1 cellular context compared by ENCODE assay signal in the genomic region with DNA sequence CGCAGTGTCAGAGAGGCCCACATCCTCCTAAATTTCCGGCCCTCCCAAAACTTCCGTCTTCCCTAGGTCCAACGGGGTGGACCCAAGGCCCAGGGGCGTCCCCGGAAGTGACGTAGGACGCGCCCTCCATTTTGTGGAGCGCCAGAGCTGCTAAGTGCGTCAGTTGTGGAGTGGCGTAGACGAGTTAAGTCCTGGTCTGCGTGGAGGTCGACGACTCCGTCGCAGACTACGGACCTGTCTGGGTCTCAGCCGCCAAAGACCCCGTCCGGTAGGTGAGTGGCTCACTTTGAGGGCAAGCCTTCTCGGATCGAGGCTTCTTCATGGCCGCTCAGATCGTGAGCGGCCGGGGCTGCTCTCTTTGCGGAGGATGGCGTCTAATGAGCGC.
TF ChIP-seq lines count a peak whose summit lies in the region.

A gene (plus strand): TSS at position 159 of the 385 bp plus-strand sequence. CDS start 1,015 bp downstream, outside the sequence.

TF ChIP-seq in HEK293, 187 proteins besides CTCF, POLR2A, EP300 and RAD21 (continued from another document and continues in another):
- TF ChIP-seq, protein P1, sequence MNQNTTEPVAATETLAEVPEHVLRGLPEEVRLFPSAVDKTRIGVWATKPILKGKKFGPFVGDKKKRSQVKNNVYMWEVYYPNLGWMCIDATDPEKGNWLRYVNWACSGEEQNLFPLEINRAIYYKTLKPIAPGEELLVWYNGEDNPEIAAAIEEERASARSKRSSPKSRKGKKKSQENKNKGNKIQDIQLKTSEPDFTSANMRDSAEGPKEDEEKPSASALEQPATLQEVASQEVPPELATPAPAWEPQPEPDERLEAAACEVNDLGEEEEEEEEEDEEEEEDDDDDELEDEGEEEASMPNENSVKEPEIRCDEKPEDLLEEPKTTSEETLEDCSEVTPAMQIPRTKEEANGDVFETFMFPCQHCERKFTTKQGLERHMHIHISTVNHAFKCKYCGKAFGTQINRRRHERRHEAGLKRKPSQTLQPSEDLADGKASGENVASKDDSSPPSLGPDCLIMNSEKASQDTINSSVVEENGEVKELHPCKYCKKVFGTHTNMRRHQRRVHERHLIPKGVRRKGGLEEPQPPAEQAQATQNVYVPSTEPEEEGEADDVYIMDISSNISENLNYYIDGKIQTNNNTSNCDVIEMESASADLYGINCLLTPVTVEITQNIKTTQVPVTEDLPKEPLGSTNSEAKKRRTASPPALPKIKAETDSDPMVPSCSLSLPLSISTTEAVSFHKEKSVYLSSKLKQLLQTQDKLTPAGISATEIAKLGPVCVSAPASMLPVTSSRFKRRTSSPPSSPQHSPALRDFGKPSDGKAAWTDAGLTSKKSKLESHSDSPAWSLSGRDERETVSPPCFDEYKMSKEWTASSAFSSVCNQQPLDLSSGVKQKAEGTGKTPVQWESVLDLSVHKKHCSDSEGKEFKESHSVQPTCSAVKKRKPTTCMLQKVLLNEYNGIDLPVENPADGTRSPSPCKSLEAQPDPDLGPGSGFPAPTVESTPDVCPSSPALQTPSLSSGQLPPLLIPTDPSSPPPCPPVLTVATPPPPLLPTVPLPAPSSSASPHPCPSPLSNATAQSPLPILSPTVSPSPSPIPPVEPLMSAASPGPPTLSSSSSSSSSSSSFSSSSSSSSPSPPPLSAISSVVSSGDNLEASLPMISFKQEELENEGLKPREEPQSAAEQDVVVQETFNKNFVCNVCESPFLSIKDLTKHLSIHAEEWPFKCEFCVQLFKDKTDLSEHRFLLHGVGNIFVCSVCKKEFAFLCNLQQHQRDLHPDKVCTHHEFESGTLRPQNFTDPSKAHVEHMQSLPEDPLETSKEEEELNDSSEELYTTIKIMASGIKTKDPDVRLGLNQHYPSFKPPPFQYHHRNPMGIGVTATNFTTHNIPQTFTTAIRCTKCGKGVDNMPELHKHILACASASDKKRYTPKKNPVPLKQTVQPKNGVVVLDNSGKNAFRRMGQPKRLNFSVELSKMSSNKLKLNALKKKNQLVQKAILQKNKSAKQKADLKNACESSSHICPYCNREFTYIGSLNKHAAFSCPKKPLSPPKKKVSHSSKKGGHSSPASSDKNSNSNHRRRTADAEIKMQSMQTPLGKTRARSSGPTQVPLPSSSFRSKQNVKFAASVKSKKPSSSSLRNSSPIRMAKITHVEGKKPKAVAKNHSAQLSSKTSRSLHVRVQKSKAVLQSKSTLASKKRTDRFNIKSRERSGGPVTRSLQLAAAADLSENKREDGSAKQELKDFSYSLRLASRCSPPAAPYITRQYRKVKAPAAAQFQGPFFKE (tag by site-specific recombination; IDR thresholded peaks at IDR 0.05; ENCODE audit: borderline replicate concordance) = no peak
- TF ChIP-seq KLF7 (tag by site-specific recombination; IDR thresholded peaks at IDR 0.05; ENCODE audit: borderline replicate concordance) = peak; percentile 18; the same call in 1 of the 2 replicates
- TF ChIP-seq, protein P2, sequence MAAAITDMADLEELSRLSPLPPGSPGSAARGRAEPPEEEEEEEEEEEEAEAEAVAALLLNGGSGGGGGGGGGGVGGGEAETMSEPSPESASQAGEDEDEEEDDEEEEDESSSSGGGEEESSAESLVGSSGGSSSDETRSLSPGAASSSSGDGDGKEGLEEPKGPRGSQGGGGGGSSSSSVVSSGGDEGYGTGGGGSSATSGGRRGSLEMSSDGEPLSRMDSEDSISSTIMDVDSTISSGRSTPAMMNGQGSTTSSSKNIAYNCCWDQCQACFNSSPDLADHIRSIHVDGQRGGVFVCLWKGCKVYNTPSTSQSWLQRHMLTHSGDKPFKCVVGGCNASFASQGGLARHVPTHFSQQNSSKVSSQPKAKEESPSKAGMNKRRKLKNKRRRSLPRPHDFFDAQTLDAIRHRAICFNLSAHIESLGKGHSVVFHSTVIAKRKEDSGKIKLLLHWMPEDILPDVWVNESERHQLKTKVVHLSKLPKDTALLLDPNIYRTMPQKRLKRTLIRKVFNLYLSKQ (tag by site-specific recombination; IDR thresholded peaks at IDR 0.05; ENCODE audit: borderline replicate concordance) = no peak
- TF ChIP-seq MZF1 (tag by site-specific recombination; IDR thresholded peaks at IDR 0.05; ENCODE audit: borderline replicate concordance) = no peak
- TF ChIP-seq ZNF202 (tag by site-specific recombination; IDR thresholded peaks at IDR 0.05; ENCODE audit: borderline replicate concordance) = no peak
- TF ChIP-seq, protein P3, sequence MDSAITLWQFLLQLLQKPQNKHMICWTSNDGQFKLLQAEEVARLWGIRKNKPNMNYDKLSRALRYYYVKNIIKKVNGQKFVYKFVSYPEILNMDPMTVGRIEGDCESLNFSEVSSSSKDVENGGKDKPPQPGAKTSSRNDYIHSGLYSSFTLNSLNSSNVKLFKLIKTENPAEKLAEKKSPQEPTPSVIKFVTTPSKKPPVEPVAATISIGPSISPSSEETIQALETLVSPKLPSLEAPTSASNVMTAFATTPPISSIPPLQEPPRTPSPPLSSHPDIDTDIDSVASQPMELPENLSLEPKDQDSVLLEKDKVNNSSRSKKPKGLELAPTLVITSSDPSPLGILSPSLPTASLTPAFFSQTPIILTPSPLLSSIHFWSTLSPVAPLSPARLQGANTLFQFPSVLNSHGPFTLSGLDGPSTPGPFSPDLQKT (IDR thresholded peaks at IDR 0.05; ENCODE audit: borderline replicate concordance, low read depth, low read length) = 0 out of 2 replicates have a peak, but pooled peaks have one; percentile 33
- no peak for TF ChIP-seq ZNF37A (tag by site-specific recombination; IDR thresholded peaks at IDR 0.05)
- TF ChIP-seq SP3 (tag by site-specific recombination; IDR thresholded peaks at IDR 0.05) = peak; percentile 80
- TF ChIP-seq KLF10 (tag by site-specific recombination; IDR thresholded peaks at IDR 0.05) = no peak
- TF ChIP-seq IKZF3 (tag by site-specific recombination; IDR thresholded peaks at IDR 0.05) = peak; percentile 95
- TF ChIP-seq ZNF621 (tag by site-specific recombination; IDR thresholded peaks at IDR 0.05) = no peak
- TF ChIP-seq, protein P4, sequence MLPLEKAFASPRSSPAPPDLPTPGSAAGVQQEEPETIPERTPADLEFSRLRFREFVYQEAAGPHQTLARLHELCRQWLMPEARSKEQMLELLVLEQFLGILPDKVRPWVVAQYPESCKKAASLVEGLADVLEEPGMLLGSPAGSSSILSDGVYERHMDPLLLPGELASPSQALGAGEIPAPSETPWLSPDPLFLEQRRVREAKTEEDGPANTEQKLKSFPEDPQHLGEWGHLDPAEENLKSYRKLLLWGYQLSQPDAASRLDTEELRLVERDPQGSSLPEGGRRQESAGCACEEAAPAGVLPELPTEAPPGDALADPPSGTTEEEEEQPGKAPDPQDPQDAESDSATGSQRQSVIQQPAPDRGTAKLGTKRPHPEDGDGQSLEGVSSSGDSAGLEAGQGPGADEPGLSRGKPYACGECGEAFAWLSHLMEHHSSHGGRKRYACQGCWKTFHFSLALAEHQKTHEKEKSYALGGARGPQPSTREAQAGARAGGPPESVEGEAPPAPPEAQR (tag by site-specific recombination; IDR thresholded peaks at IDR 0.05) = no peak
- TF ChIP-seq, protein P5, sequence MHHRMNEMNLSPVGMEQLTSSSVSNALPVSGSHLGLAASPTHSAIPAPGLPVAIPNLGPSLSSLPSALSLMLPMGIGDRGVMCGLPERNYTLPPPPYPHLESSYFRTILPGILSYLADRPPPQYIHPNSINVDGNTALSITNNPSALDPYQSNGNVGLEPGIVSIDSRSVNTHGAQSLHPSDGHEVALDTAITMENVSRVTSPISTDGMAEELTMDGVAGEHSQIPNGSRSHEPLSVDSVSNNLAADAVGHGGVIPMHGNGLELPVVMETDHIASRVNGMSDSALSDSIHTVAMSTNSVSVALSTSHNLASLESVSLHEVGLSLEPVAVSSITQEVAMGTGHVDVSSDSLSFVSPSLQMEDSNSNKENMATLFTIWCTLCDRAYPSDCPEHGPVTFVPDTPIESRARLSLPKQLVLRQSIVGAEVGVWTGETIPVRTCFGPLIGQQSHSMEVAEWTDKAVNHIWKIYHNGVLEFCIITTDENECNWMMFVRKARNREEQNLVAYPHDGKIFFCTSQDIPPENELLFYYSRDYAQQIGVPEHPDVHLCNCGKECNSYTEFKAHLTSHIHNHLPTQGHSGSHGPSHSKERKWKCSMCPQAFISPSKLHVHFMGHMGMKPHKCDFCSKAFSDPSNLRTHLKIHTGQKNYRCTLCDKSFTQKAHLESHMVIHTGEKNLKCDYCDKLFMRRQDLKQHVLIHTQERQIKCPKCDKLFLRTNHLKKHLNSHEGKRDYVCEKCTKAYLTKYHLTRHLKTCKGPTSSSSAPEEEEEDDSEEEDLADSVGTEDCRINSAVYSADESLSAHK (tag by site-specific recombination; IDR thresholded peaks at IDR 0.05) = no peak
- TF ChIP-seq ZNF341 (tag by site-specific recombination; IDR thresholded peaks at IDR 0.05; ENCODE audit: low read depth) = no peak
- TF ChIP-seq ZNF248 (tag by site-specific recombination; IDR thresholded peaks at IDR 0.05) = no peak
- TF ChIP-seq KLF8 (tag by site-specific recombination; IDR thresholded peaks at IDR 0.05) = peak; percentile 87
- TF ChIP-seq SCRT1 (tag by site-specific recombination; IDR thresholded peaks at IDR 0.05; ENCODE audit: borderline replicate concordance) = no peak
- TF ChIP-seq EGR2 (tag by site-specific recombination; IDR thresholded peaks at IDR 0.05; ENCODE audit: low read depth) = no peak
- TF ChIP-seq, protein P6, sequence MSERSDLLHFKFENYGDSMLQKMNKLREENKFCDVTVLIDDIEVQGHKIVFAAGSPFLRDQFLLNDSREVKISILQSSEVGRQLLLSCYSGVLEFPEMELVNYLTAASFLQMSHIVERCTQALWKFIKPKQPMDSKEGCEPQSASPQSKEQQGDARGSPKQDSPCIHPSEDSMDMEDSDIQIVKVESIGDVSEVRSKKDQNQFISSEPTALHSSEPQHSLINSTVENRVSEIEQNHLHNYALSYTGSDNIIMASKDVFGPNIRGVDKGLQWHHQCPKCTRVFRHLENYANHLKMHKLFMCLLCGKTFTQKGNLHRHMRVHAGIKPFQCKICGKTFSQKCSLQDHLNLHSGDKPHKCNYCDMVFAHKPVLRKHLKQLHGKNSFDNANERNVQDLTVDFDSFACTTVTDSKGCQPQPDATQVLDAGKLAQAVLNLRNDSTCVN (tag by site-specific recombination; optimal IDR thresholded peaks at IDR 0.05) = no peak
- no peak for TF ChIP-seq ZNF133 (tag by site-specific recombination; IDR thresholded peaks at IDR 0.05)
- no peak for TF ChIP-seq SCRT2 (tag by site-specific recombination; IDR thresholded peaks at IDR 0.05)
- TF ChIP-seq ZNF776 (tag by site-specific recombination; IDR thresholded peaks at IDR 0.05; ENCODE audit: borderline replicate concordance) = no peak
- TF ChIP-seq ZNF777 (tag by site-specific recombination; IDR thresholded peaks at IDR 0.05; ENCODE audit: borderline replicate concordance) = 0 out of 2 replicates have a peak, but pooled peaks have one; percentile 20
- TF ChIP-seq OSR2 (tag by site-specific recombination; IDR thresholded peaks at IDR 0.05) = no peak
- TF ChIP-seq, protein P7, sequence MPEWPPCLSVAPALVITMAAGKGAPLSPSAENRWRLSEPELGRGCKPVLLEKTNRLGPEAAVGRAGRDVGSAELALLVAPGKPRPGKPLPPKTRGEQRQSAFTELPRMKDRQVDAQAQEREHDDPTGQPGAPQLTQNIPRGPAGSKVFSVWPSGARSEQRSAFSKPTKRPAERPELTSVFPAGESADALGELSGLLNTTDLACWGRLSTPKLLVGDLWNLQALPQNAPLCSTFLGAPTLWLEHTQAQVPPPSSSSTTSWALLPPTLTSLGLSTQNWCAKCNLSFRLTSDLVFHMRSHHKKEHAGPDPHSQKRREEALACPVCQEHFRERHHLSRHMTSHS (tag by site-specific recombination; IDR thresholded peaks at IDR 0.05) = no peak
- peak; percentile 19; the same call in 1 of the 2 replicates for TF ChIP-seq ZNF394 (tag by site-specific recombination; IDR thresholded peaks at IDR 0.05; ENCODE audit: borderline replicate concordance)
- TF ChIP-seq KLF16 (tag by site-specific recombination; IDR thresholded peaks at IDR 0.05) = peak; percentile 46; the same call in 1 of the 2 replicates
- TF ChIP-seq, protein P8, sequence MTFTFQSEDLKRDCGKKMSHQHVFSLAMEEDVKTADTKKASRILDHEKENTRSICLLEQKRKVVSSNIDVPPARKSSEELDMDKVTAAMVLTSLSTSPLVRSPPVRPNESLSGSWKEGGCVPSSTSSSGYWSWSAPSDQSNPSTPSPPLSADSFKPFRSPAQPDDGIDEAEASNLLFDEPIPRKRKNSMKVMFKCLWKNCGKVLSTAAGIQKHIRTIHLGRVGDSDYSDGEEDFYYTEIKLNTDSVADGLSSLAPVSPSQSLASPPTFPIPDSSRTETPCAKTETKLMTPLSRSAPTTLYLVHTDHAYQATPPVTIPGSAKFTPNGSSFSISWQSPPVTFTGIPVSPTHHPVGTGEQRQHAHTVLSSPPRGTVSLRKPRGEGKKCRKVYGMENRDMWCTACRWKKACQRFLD (tag by site-specific recombination; IDR thresholded peaks at IDR 0.05) = no peak
- TF ChIP-seq ZNF561 (tag by site-specific recombination; IDR thresholded peaks at IDR 0.05; ENCODE audit: borderline replicate concordance) = no peak
- 0 out of 2 replicates have a peak, but pooled peaks have one; percentile 34 for TF ChIP-seq ZSCAN30 (tag by site-specific recombination; IDR thresholded peaks at IDR 0.05)
- no peak for TF ChIP-seq TRIM28 (IDR thresholded peaks at IDR 0.05; ENCODE audit: borderline replicate concordance, low read length)
- TF ChIP-seq, protein P9, sequence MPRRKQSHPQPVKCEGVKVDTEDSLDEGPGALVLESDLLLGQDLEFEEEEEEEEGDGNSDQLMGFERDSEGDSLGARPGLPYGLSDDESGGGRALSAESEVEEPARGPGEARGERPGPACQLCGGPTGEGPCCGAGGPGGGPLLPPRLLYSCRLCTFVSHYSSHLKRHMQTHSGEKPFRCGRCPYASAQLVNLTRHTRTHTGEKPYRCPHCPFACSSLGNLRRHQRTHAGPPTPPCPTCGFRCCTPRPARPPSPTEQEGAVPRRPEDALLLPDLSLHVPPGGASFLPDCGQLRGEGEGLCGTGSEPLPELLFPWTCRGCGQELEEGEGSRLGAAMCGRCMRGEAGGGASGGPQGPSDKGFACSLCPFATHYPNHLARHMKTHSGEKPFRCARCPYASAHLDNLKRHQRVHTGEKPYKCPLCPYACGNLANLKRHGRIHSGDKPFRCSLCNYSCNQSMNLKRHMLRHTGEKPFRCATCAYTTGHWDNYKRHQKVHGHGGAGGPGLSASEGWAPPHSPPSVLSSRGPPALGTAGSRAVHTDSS (tag by site-specific recombination; IDR thresholded peaks at IDR 0.05) = 0 out of 2 replicates have a peak, but pooled peaks have one; percentile 25
- TF ChIP-seq ZNF292 (tag by site-specific recombination; IDR thresholded peaks at IDR 0.05; ENCODE audit: borderline replicate concordance, low read depth) = no peak
- no peak for TF ChIP-seq ZNF157 (tag by site-specific recombination; IDR thresholded peaks at IDR 0.05)
- TF ChIP-seq, protein P10, sequence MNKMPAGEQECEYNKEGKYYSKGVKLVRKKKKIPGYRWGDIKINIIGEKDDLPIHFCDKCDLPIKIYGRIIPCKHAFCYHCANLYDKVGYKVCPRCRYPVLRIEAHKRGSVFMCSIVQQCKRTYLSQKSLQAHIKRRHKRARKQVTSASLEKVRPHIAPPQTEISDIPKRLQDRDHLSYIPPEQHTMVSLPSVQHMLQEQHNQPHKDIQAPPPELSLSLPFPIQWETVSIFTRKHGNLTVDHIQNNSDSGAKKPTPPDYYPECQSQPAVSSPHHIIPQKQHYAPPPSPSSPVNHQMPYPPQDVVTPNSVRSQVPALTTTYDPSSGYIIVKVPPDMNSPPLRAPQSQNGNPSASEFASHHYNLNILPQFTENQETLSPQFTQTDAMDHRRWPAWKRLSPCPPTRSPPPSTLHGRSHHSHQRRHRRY (tag by site-specific recombination; IDR thresholded peaks at IDR 0.05) = no peak
- no peak for TF ChIP-seq ZBTB1 (tag by site-specific recombination; IDR thresholded peaks at IDR 0.05)
- no peak for TF ChIP-seq ZNF654 (tag by site-specific recombination; IDR thresholded peaks at IDR 0.05; ENCODE audit: low read depth)
- TF ChIP-seq ZNF423 (tag by site-specific recombination; IDR thresholded peaks at IDR 0.05) = 0 out of 2 replicates have a peak, but pooled peaks have one; percentile 8
- no peak for TF ChIP-seq ZNF677 (tag by site-specific recombination; IDR thresholded peaks at IDR 0.05)
